Comparison of ENCODE assay signal across 30 cellular contexts in the genomic region with DNA sequence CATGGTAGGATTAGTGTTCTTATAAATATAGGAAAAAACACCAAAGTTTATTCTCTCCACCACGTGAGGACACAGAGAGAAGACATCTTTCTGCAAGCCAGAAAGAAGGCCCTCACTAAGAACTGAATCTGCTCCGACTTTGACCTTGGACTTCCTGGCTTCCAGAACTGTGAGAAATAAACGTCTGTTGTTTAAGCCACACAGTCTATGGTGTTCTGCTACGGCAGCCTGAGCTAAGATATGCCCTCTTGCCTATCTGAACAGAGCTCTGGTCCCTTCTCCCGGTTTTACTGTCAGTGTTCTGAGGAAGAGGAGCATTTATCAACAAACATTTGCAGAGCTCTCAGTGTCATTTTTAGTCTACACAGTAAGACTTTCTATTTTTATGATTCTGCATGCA.
"Had no signal": no experiment of that assay in that cellular context is flagged by ENCODE, and none has a peak within 500 bp of the region (broad histone marks: within the 10 kb centered on the region; RNA-seq: fewer than 3 reads in every experiment).

No MANE protein-coding gene starts in this region.

- H2AFZ ChIP-seq: neural progenitor cell had no signal

- H3K27ac ChIP-seq: heart left ventricle, left lung, lower lobe of right lung, neural progenitor cell, neutrophil, right atrium auricular region, sigmoid colon, spleen, thyroid gland, transverse colon, upper lobe of left lung had no signal

- H3K4me1 Mint-ChIP-seq: immature natural killer cell; naive B cell; natural killer cell; neural progenitor cell; stimulated activated effector memory CD8-positive, alpha-beta T cell treated with anti-CD3 and anti-CD28 coated beads, Interleukin-12 subunit alpha, Interleukin-12 subunit beta, amount 100 ng/mL, for 72 hours; stimulated activated naive CD8-positive, alpha-beta T cell treated with anti-CD3 and anti-CD28 coated beads, Interleukin-15, amount 100 ng/mL, for 72 hours had no signal

- H3K4me3 Mint-ChIP-seq: immature natural killer cell; naive B cell; natural killer cell; nephron progenitor cell; neural progenitor cell; stimulated activated effector memory CD8-positive, alpha-beta T cell treated with anti-CD3 and anti-CD28 coated beads, Interleukin-12 subunit alpha, Interleukin-12 subunit beta, amount 100 ng/mL, for 72 hours; stimulated activated naive CD8-positive, alpha-beta T cell treated with anti-CD3 and anti-CD28 coated beads, Interleukin-15, amount 100 ng/mL, for 72 hours had no signal

- H3K9ac ChIP-seq: neural progenitor cell had no signal

- ATAC-seq: heart left ventricle; left colon; left lung; lower lobe of right lung; natural killer cell; stimulated activated effector memory CD8-positive, alpha-beta T cell treated with anti-CD3 and anti-CD28 coated beads, Interleukin-12 subunit alpha, Interleukin-12 subunit beta, amount 100 ng/mL, for 72 hours; stimulated activated naive CD8-positive, alpha-beta T cell treated with anti-CD3 and anti-CD28 coated beads, Interleukin-15, amount 100 ng/mL, for 72 hours had no signal

- H3K9me3 ChIP-seq: heart left ventricle, left lung, lower lobe of right lung, neutrophil, right atrium auricular region, sigmoid colon, thyroid gland, transverse colon, upper lobe of left lung had no signal

- H3K27ac Mint-ChIP-seq: immature natural killer cell; naive B cell; natural killer cell; nephron progenitor cell; neural progenitor cell; progenitor cell of endocrine pancreas; stimulated activated effector memory CD8-positive, alpha-beta T cell treated with anti-CD3 and anti-CD28 coated beads, Interleukin-12 subunit alpha, Interleukin-12 subunit beta, amount 100 ng/mL, for 72 hours; stimulated activated naive CD8-positive, alpha-beta T cell treated with anti-CD3 and anti-CD28 coated beads, Interleukin-15, amount 100 ng/mL, for 72 hours had no signal

- H3K36me3 Mint-ChIP-seq: immature natural killer cell; naive B cell; natural killer cell; neural progenitor cell; stimulated activated effector memory CD8-positive, alpha-beta T cell treated with anti-CD3 and anti-CD28 coated beads, Interleukin-12 subunit alpha, Interleukin-12 subunit beta, amount 100 ng/mL, for 72 hours had no signal

- H3K4me1 ChIP-seq: heart left ventricle, left lung, lower lobe of right lung, neural progenitor cell, right atrium auricular region, sigmoid colon, spleen, thyroid gland, transverse colon, upper lobe of left lung had no signal

- H3K9me3 Mint-ChIP-seq: natural killer cell; neural progenitor cell; stimulated activated effector memory CD8-positive, alpha-beta T cell treated with anti-CD3 and anti-CD28 coated beads, Interleukin-12 subunit alpha, Interleukin-12 subunit beta, amount 100 ng/mL, for 72 hours; stimulated activated naive CD8-positive, alpha-beta T cell treated with anti-CD3 and anti-CD28 coated beads, Interleukin-15, amount 100 ng/mL, for 72 hours had no signal

- H3K4me3 ChIP-seq: heart left ventricle, left lung, lower lobe of right lung, neural progenitor cell, right atrium auricular region, sigmoid colon, spleen, thyroid gland, transverse colon, upper lobe of left lung had no signal

- H3K4me2 ChIP-seq: neural progenitor cell had no signal

- H3K36me3 ChIP-seq: heart left ventricle, left lung, lower lobe of right lung, neural progenitor cell, neutrophil, right atrium auricular region, sigmoid colon, spleen, thyroid gland, transverse colon, upper lobe of left lung had no signal

- H3K27me3 Mint-ChIP-seq: naive B cell; progenitor cell of endocrine pancreas; stimulated activated naive CD8-positive, alpha-beta T cell treated with anti-CD3 and anti-CD28 coated beads, Interleukin-15, amount 100 ng/mL, for 72 hours had no signal

- DNase-seq: heart left ventricle; hypothalamus; immature natural killer cell; kidney; left colon; left lung; lower lobe of right lung; mammary epithelial cell; mesenchymal stem cell; naive B cell; natural killer cell; nephron progenitor cell; occipital lobe; sigmoid colon; small intestine; spleen; stimulated activated CD4-positive, alpha-beta T cell treated with anti-CD3 and anti-CD28 coated beads, Interleukin-4, amount 100 ng/mL, for 24 hours; stimulated activated naive CD4-positive, alpha-beta T cell treated with Interleukin-2 at 50 U/mL for 16 hours; stimulated activated naive CD8-positive, alpha-beta T cell treated with anti-CD3 and anti-CD28 coated beads, Interleukin-15, amount 100 ng/mL, for 72 hours; substantia nigra; thyroid gland; transverse colon; upper lobe of left lung had no signal

- FAIRE-seq: islet of Langerhans, kidney, small intestine, urothelium cell line had no signal

- H3K27me3 ChIP-seq: heart left ventricle, left lung, neural progenitor cell, neutrophil, right atrium auricular region, sigmoid colon, spleen, thyroid gland, transverse colon, upper lobe of left lung had no signal
